24 cellular contexts compared by ENCODE assay signal in genomic region chr2:33383838-33384237, GRCh38.
"Had no signal": no experiment of that assay in that cellular context is flagged by ENCODE, and none has a peak within 500 bp of the region (broad histone marks: within the 10 kb centered on the region; RNA-seq: fewer than 3 reads in every experiment).

No MANE protein-coding gene starts in this region.

- H3K79me2 ChIP-seq: hepatocyte had no signal

- H3K27ac ChIP-seq: heart right ventricle, hepatocyte, left lung, lower lobe of right lung, pancreas, prostate gland, sigmoid colon, spleen, suprapubic skin, upper lobe of right lung had no signal

- H3K4me1 ChIP-seq: left lung, lower lobe of right lung, pancreas, prostate gland, sigmoid colon, suprapubic skin, upper lobe of right lung had no signal

- H3K4me3 ChIP-seq: heart right ventricle, hepatocyte, left lung, lower lobe of right lung, pancreas, prostate gland, sigmoid colon, spleen, suprapubic skin, upper lobe of right lung had no signal

- H3K9me3 ChIP-seq: heart right ventricle, left lung, lower lobe of right lung, pancreas, prostate gland, sigmoid colon, spleen, suprapubic skin, upper lobe of right lung had no signal

- H3K4me2 ChIP-seq: hepatocyte had no signal

- ATAC-seq: left colon; left lung; lower lobe of right lung; natural killer cell; pancreas; stimulated activated effector memory CD8-positive, alpha-beta T cell treated with anti-CD3 and anti-CD28 coated beads, Interleukin-12 subunit alpha, Interleukin-12 subunit beta, amount 100 ng/mL, for 72 hours; upper lobe of right lung had no signal

- DNase-seq: heart right ventricle; left colon; left lung; lower lobe of right lung; mammary epithelial cell; mesenchymal stem cell; naive B cell; natural killer cell; nucleus accumbens; pancreas; posterior cingulate gyrus; retina; right cardiac atrium; sigmoid colon; small intestine; spleen; stimulated activated CD4-positive, alpha-beta T cell treated with anti-CD3 and anti-CD28 coated beads, Interleukin-4, amount 100 ng/mL, for 24 hours; stimulated activated naive CD4-positive, alpha-beta T cell; trophoblast cell; upper lobe of right lung had no signal

- H3K36me3 ChIP-seq: left lung, lower lobe of right lung, pancreas, prostate gland, spleen, suprapubic skin, upper lobe of right lung had no signal

- H2AFZ ChIP-seq: hepatocyte had no signal

- H3K27me3 ChIP-seq: heart right ventricle, hepatocyte, left lung, pancreas, sigmoid colon, spleen, suprapubic skin, upper lobe of right lung had no signal
